ENCODE assay signal across 12 cellular contexts in genomic region chr6:1619666-1620503, GRCh38. TPM values are rescaled to one million over a fixed set of nuclear protein-coding genes. Genes with fewer than 3 reads are reported as not detected.
DNase-seq lines count a peak whose midpoint lies in the region; ATAC-seq, FAIRE-seq and TF ChIP-seq lines count a peak whose summit lies in the region.
"Had no signal": no experiment of that assay in that cellular context is flagged by ENCODE, and none has a peak within 500 bp of the region (broad histone marks: within the 10 kb centered on the region; RNA-seq: fewer than 3 reads in every experiment).

No MANE protein-coding gene starts in this region.

- H3K36me3 ChIP-seq in adrenal gland (replicated peaks in 1 of 2) = no peaks in the 10 kb centered on the region
- H3K36me3 ChIP-seq: pancreas had no signal

- H3K27me3 ChIP-seq in adrenal gland = peaks cover 9% of the 10 kb centered on the region
- H3K27me3 ChIP-seq: pancreas had no signal

- intact Hi-C loops in adrenal gland (cut with DNase I) = no loop called here

- DNase-seq in GM12891 (ENCODE audit: insufficient read length, low spot score) (no peak), adrenal gland (no peak), iPS-NIHi11 (ENCODE audit: low spot score) (peak; percentile 86), retina (peak; percentile 71), GM12892 (ENCODE audit: insufficient read length) (no peak), urothelium cell line (ENCODE audit: low spot score) (no peak), SIG-M5 treated with dmso at 0.1 percent for 504 hours (lab: John Stamatoyannopoulos, UW; ENCODE audit: unreplicated experiment) (no peak)
- DNase-seq: stimulated activated naive CD4-positive, alpha-beta T cell had no signal

- peaks cover 0 to 16% of the 10 kb centered on the region in 2 donors for H3K4me1 ChIP-seq in adrenal gland (replicated peaks in 1 of 2)
- H3K4me1 ChIP-seq: Caco-2, pancreas had no signal

- FAIRE-seq in GM12891 (lab: Jason Lieb, UNC) (peak; percentile 82), GM12892 (lab: Jason Lieb, UNC) (no peak), urothelium cell line (lab: Jason Lieb, UNC) (no peak)
- FAIRE-seq: pancreas had no signal

- ATAC-seq in GM21526 (IDR thresholded peaks at IDR 0.05; ENCODE audit: low FRiP score, unreplicated experiment) = no peak
- ATAC-seq: Panc1 had no signal

- H3K4me3 ChIP-seq in adrenal gland = peak overlapping the region in 1 of 4 donors; percentile 40

- H3K9me3 ChIP-seq in adrenal gland (replicated peaks in 1 of 3) = no peaks in the 10 kb centered on the region
- H3K9me3 ChIP-seq: Caco-2, pancreas had no signal

- 35 to 50% (median 38%) methylated on average over 25 to 85 of the region's 85 CpGs for WGBS in adrenal gland, 4 donors

- H3K27ac ChIP-seq in adrenal gland = peak overlapping the region in 3 of 5 donors; percentile 18 to 83 (median 59)
- H3K27ac ChIP-seq: pancreas had no signal

- TF ChIP-seq POLR2A in GM12891 (IDR thresholded peaks at IDR 0.05; ENCODE audit: low read depth, low read length) (no peak), adrenal gland (IDR thresholded peaks at IDR 0.05) (no peak), GM12892 (IDR thresholded peaks at IDR 0.05; ENCODE audit: low read depth, low read length) (no peak)

- no peak for TF ChIP-seq CTCF in adrenal gland (IDR thresholded peaks at IDR 0.05)

TF ChIP-seq in GM12891, 5 proteins besides CTCF, POLR2A, EP300 and RAD21:
- TF ChIP-seq TAF1 (IDR thresholded peaks at IDR 0.05; ENCODE audit: low read depth, low read length) (no peak), POU2F2 (IDR thresholded peaks at IDR 0.05; ENCODE audit: low read depth, low read length) (no peak), POLR2AphosphoS5 (IDR thresholded peaks at IDR 0.05; ENCODE audit: low read depth, low read length) (no peak), PAX5 (IDR thresholded peaks at IDR 0.05; ENCODE audit: insufficient read depth, low read length, severe bottlenecking) (no peak), SPI1 (IDR thresholded peaks at IDR 0.05; ENCODE audit: low read depth, low read length) (no peak)

RNA-seq across cellular contexts. Expression of gene FOXC1, which starts 10.2 kb away (rescaled TPM):
- polyA plus RNA-seq in GM12891 (2012; ENCODE audit: low read depth, missing spikeins) = 0.26 TPM
- total RNA-seq in adrenal gland = 10 to 100 TPM in 1 of 8 donors, 1 to 10 TPM in 7; 3.0 to 13.2 (median 5.7) TPM
- polyA plus RNA-seq in adrenal gland = 1 to 10 TPM; 2.7 to 5.3 (median 4.6) TPM
- polyA plus RNA-seq in GM12892 (2012; ENCODE audit: missing spikeins) = 0.30 TPM

Comparison
In these comparisons a context has a peak if more than half of its experiments do, and no peak if none do; other contexts are left out.
1. DNase-seq: peak in iPS-NIHi11 (single experiment) and retina (single experiment); none in GM12891 (single experiment), adrenal gland (0 of 7), GM12892 (single experiment), urothelium cell line (single experiment) and SIG-M5 treated with dmso at 0.1 percent for 504 hours (single experiment).